Comparison of ENCODE assay signal across 25 cellular contexts in genomic region chr13:93941444-93941843, GRCh38.
"Had no signal": no experiment of that assay in that cellular context is flagged by ENCODE, and none has a peak within 500 bp of the region (broad histone marks: within the 10 kb centered on the region; RNA-seq: fewer than 3 reads in every experiment).

No MANE protein-coding gene starts in this region.

- H3K27me3 ChIP-seq: stomach, suprapubic skin, testis, thyroid gland, tibial artery, tibial nerve, transverse colon, upper lobe of left lung, upper lobe of right lung, uterus, vagina had no signal

- H3K4me3 ChIP-seq: stomach, suprapubic skin, testis, thoracic aorta, thyroid gland, tibial artery, tibial nerve, transverse colon, upper lobe of left lung, upper lobe of right lung, uterus, vagina had no signal

- H3K36me3 ChIP-seq: stomach, suprapubic skin, thoracic aorta, thyroid gland, tibial artery, tibial nerve, transverse colon, upper lobe of left lung, upper lobe of right lung, uterus, vagina had no signal

- H3K27ac ChIP-seq: stomach, suprapubic skin, testis, thoracic aorta, thyroid gland, tibial artery, tibial nerve, transverse colon, upper lobe of left lung, upper lobe of right lung, uterus, vagina had no signal

- FAIRE-seq: urothelium cell line had no signal

- DNase-seq: stimulated activated CD4-positive, alpha-beta T cell treated with anti-CD3 and anti-CD28 coated beads, Interleukin-2, amount 100 ng/mL, for 48 hours; stimulated activated CD4-positive, alpha-beta T cell treated with anti-CD3 and anti-CD28 coated beads, Interleukin-4, amount 100 ng/mL, for 1 hour; stimulated activated CD4-positive, alpha-beta T cell treated with anti-CD3 and anti-CD28 coated beads, Interleukin-4, amount 100 ng/mL, for 24 hours; stimulated activated CD4-positive, alpha-beta T cell treated with anti-CD3 and anti-CD28 coated beads, Interleukin-4, amount 100 ng/mL, for 4 hours; stimulated activated CD8-positive, alpha-beta memory T cell treated with anti-CD3 and anti-CD28 coated beads, Interleukin-4, amount 100 ng/mL, for 48 hours; stimulated activated naive B cell treated with anti-CD40 and anti-IgM and Interleukin-4, amounts not matched to agents 10 μg/mL and 1 μg/mL and 100 μg/mL, for 72 hours; stimulated activated naive CD4-positive, alpha-beta T cell; stimulated activated naive CD4-positive, alpha-beta T cell treated with Interleukin-2 at 50 U/mL for 16 hours; stimulated activated naive CD8-positive, alpha-beta T cell treated with anti-CD3 and anti-CD28 coated beads, Interleukin-15, amount 100 ng/mL, for 72 hours; stimulated activated naive CD8-positive, alpha-beta T cell treated with anti-CD3 and anti-CD28 coated beads, Interleukin-15, Interleukin-2, amounts not matched to agents 100 U/mL and 50 U/mL, for 24 hours; stomach; substantia nigra; testis; thyroid gland; tibial artery; transverse colon; upper lobe of left lung; upper lobe of right lung; uterus had no signal

- H3K4me1 ChIP-seq: stomach, suprapubic skin, testis, thyroid gland, tibial nerve, transverse colon, upper lobe of left lung, upper lobe of right lung, uterus, vagina had no signal

- ATAC-seq: stimulated activated memory B cell treated with anti-CD40 and anti-IgM and Interleukin-4, amounts not matched to agents 10 μg/mL and 1 μg/mL and 100 μg/mL, for 72 hours; stimulated activated naive B cell treated with anti-CD40 and anti-IgM and Interleukin-4, amounts not matched to agents 10 μg/mL and 1 μg/mL and 100 μg/mL, for 72 hours; stimulated activated naive CD8-positive, alpha-beta T cell treated with anti-CD3 and anti-CD28 coated beads, Interleukin-15, amount 100 ng/mL, for 72 hours; stimulated activated naive CD8-positive, alpha-beta T cell treated with anti-CD3 and anti-CD28 coated beads, Interleukin-15, Interleukin-2, amounts not matched to agents 100 U/mL and 50 U/mL, for 24 hours; upper lobe of right lung had no signal

- H3K9me3 ChIP-seq: stomach, suprapubic skin, testis, thoracic aorta, thyroid gland, tibial artery, tibial nerve, transverse colon, upper lobe of left lung, upper lobe of right lung, uterus, vagina had no signal
